ENCODE assay signal across 1 cellular context in genomic region chr7:66880009-66880554, GRCh38.
TF ChIP-seq lines count a peak whose summit lies in the region.

No MANE protein-coding gene starts in this region.

TF ChIP-seq in GM12878, 131 proteins besides CTCF, POLR2A, EP300 and RAD21 (continued from another document):
- TF ChIP-seq ZNF592 (IDR thresholded peaks at IDR 0.05) (no peak), ELK1 (IDR thresholded peaks at IDR 0.05; ENCODE audit: low read depth, low read length) (no peak), EZH2 (IDR thresholded peaks at IDR 0.05; ENCODE audit: borderline replicate concordance, control insufficient read depth, low read depth, low read length) (no peak)
